Comparison of ENCODE assay signal across 8 cellular contexts in the genomic region with DNA sequence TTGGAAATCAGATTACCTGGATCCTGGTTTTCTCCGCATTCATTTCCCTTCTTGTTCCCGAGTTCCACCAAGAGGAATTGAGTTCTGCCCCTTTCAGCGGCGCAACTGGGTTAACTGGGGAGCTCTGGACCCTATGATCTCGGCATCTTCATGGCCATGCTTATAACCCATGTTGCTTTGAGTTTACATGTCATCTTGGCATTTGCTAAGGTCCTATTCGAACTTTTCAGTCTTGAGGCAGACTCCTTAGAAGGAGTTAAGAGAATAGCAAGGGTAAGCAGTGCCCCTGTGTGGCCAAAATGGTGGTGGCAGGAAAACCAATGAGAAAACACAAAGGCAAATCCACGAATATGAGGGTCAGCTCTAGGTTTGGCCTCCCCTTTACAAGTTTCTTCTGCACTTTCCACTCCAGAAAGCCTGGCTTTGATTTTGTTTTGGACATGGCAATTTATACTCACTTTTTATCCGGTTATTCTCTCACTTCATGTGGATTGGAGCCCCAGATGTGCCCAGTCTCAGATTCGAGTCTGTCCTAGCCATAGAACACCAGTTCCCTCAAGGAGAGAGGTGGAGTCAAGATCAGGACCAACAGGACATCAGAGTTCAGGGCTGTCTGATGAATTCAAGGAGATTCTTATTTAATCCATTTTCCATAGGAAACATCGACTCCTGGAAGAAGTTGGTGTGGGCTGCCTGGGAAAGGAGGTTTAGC. TPM values are rescaled to one million over a fixed set of nuclear protein-coding genes. Genes with fewer than 3 reads are reported as not detected.
DNase-seq lines count a peak whose midpoint lies in the region; ATAC-seq and TF ChIP-seq lines count a peak whose summit lies in the region.

No MANE protein-coding gene starts in this region.

- H3K27me3 ChIP-seq in thymus (ENCODE audit: control insufficient read depth, insufficient read depth): peaks cover 26% of the 10 kb centered on the region

- H3K9me3 Mint-ChIP-seq in activated T-helper 17 cell treated with anti-CD3 and anti-CD28 coated beads, Interleukin-2, amount 50 U/mL, for 72 hours: no peaks in the 10 kb centered on the region
- peaks cover under 1% of the 10 kb centered on the region for H3K9me3 Mint-ChIP-seq in nephron progenitor cell

- no peaks in the 10 kb centered on the region for H3K9me2 ChIP-seq in OCI-LY7 (ENCODE audit: insufficient read depth, low read length)

- WGBS in thymus: 22% methylated on average over 10 of the region's 10 CpGs

- H3K9me3 ChIP-seq in OCI-LY7 (ENCODE audit: low read length): no peaks in the 10 kb centered on the region
- no peaks in the 10 kb centered on the region for H3K9me3 ChIP-seq in thymus (ENCODE audit: control insufficient read depth)

- H3K79me2 ChIP-seq in OCI-LY7 (ENCODE audit: insufficient read depth, low read depth, low read length): no peaks in the 10 kb centered on the region

- no peak overlapping the region for H3K4me2 ChIP-seq in OCI-LY7 (ENCODE audit: low read length)

- no peaks in the 10 kb centered on the region for H4K20me1 ChIP-seq in OCI-LY7 (ENCODE audit: insufficient read depth, low read length)

- H3K4me3 Mint-ChIP-seq in activated T-helper 17 cell treated with anti-CD3 and anti-CD28 coated beads, Interleukin-2, amount 50 U/mL, for 72 hours: peak overlapping the region; percentile 65
- H3K4me3 Mint-ChIP-seq in nephron progenitor cell: peak overlapping the region; percentile 93

- BruUV-seq in OCI-LY7 (replicated peaks; lab: Mats Ljungman, UMichigan): no TSS peak

- CTCF ChIA-PET in OCI-LY7 (lab: Charles Lee; ENCODE audit: unreplicated experiment): interaction anchor here (0.6 kb wide), 1 partner anchor 34 kb away, joined by 3 read pairs; no protein-coding TSS in a partner anchor

- no peak overlapping the region for H3K4me3 ChIP-seq in OCI-LY7 (ENCODE audit: low read depth, low read length, poor library complexity, severe bottlenecking)
- H3K4me3 ChIP-seq in foreskin fibroblast (ENCODE audit: low read depth in 1 of 2, low read length in 2 of 2): peak overlapping the region; percentile 49 to 52
- H3K4me3 ChIP-seq in thymus (ENCODE audit: low read length): peak overlapping the region; percentile 13

- intact Hi-C loops in Right ventricle myocardium inferior (cut with DNase I): loop anchor here (1.0 to 5.0 kb wide), 4 partner anchors 21 to 467 kb away; no protein-coding TSS in a partner anchor
- intact Hi-C loops in cardiac septum (cut with DNase I): no loop called here
- intact Hi-C loops in OCI-LY7 (cut with micrococcal nuclease; ENCODE audit: unreplicated experiment): no loop called here

- ATAC-seq in Right ventricle myocardium inferior (peak; percentile 79), HG03521 (IDR thresholded peaks at IDR 0.05; ENCODE audit: unreplicated experiment) (peak; percentile 53)
- peak; percentile 76 for ATAC-seq in activated T-helper 17 cell treated with anti-CD3 and anti-CD28 coated beads, Interleukin-2, amount 50 U/mL, for 72 hours (replicated peaks)

- TF ChIP-seq CTCF in OCI-LY7 (conservative IDR thresholded peaks at IDR 0.05; ENCODE audit: low read length) (peak; percentile 83), foreskin fibroblast (IDR thresholded peaks at IDR 0.05; ENCODE audit: low read depth, low read length) (peak; percentile 85), nephron progenitor cell (IDR thresholded peaks at IDR 0.05) (peak; percentile 74)

- POLR2A ChIA-PET in OCI-LY7 (lab: Charles Lee): interaction anchor here (0.6 to 0.7 kb wide), 2 partner anchors 12 to 113 kb away, joined by 3 to 5 read pairs; no protein-coding TSS in a partner anchor

- no peak for DNase-seq in Right ventricle myocardium inferior (ENCODE audit: missing footprints)
- DNase-seq in cardiac septum (ENCODE audit: low spot score): no peak
- DNase-seq in OCI-LY7 (ENCODE audit: low spot score): peak; percentile 51
- peak; percentile 56 to 85 for DNase-seq in foreskin fibroblast
- DNase-seq in nephron progenitor cell: peak; percentile 56

- no peak overlapping the region for H3K27ac Mint-ChIP-seq in activated T-helper 17 cell treated with anti-CD3 and anti-CD28 coated beads, Interleukin-2, amount 50 U/mL, for 72 hours
- no peak overlapping the region for H3K27ac Mint-ChIP-seq in nephron progenitor cell

- H3K36me3 Mint-ChIP-seq in activated T-helper 17 cell treated with anti-CD3 and anti-CD28 coated beads, Interleukin-2, amount 50 U/mL, for 72 hours (ENCODE audit: low read depth): no peaks in the 10 kb centered on the region
- H3K36me3 Mint-ChIP-seq in nephron progenitor cell (ENCODE audit: low read depth): no peaks in the 10 kb centered on the region

- H3K4me1 ChIP-seq in OCI-LY7 (ENCODE audit: insufficient read depth, low read length, poor library complexity, severe bottlenecking) (no peaks in the 10 kb centered on the region), thymus (ENCODE audit: control insufficient read depth, insufficient read depth, low read length) (no peaks in the 10 kb centered on the region)

- peaks cover 42% of the 10 kb centered on the region for H3K27me3 Mint-ChIP-seq in activated T-helper 17 cell treated with anti-CD3 and anti-CD28 coated beads, Interleukin-2, amount 50 U/mL, for 72 hours
- H3K27me3 Mint-ChIP-seq in nephron progenitor cell (ENCODE audit: low read depth, poor library complexity): peaks cover 54% of the 10 kb centered on the region

- H3K36me3 ChIP-seq in OCI-LY7 (ENCODE audit: insufficient read depth, low read length): no peaks in the 10 kb centered on the region
- no peaks in the 10 kb centered on the region for H3K36me3 ChIP-seq in thymus (ENCODE audit: control insufficient read depth, insufficient read depth)

- H3K4me1 Mint-ChIP-seq in activated T-helper 17 cell treated with anti-CD3 and anti-CD28 coated beads, Interleukin-2, amount 50 U/mL, for 72 hours: peaks cover 4% of the 10 kb centered on the region
- H3K4me1 Mint-ChIP-seq in nephron progenitor cell: peaks cover 23% of the 10 kb centered on the region

- H3K27ac ChIP-seq in OCI-LY7 (ENCODE audit: low read depth, low read length, poor library complexity, severe bottlenecking) (no peak overlapping the region), thymus (ENCODE audit: low read depth) (no peak overlapping the region)

- H2AFZ ChIP-seq in OCI-LY7 (ENCODE audit: low read length): no peak overlapping the region

RNA-seq across cellular contexts. Expression of a gene that starts 55.3 kb away (rescaled TPM):
- total RNA-seq in Right ventricle myocardium inferior: 46.4 TPM
- 46.1 TPM for total RNA-seq in cardiac septum
- total RNA-seq in OCI-LY7 (2014; rRNA removed; shearing (Covaris generic)): 11.6 and 12.1 TPM in 2 replicates
- total RNA-seq in OCI-LY7 (2022): 19.2 and 21.3 TPM in 2 replicates
- 10 to 100 TPM; 13.4 to 14.0 TPM for total RNA-seq in activated T-helper 17 cell treated with anti-CD3 and anti-CD28 coated beads, Interleukin-2, amount 50 U/mL, for 72 hours
- polyA plus RNA-seq in thymus: 32.9 TPM

Comparison
In these comparisons a context has a peak if more than half of its experiments do, and no peak if none do; other contexts are left out.
1. DNase-seq: peak in OCI-LY7 (single experiment), foreskin fibroblast (2 of 2) and nephron progenitor cell (single experiment); none in Right ventricle myocardium inferior (single experiment) and cardiac septum (single experiment).
2. Peak in every context shown above with its lines, with median percentiles within 50 percentile points of each other: ATAC-seq and CTCF ChIP-seq.